ENCODE assay signal across 17 cellular contexts in genomic region chr16:11161439-11161838, GRCh38.
DNase-seq lines count a peak whose midpoint lies in the region; ATAC-seq and TF ChIP-seq lines count a peak whose summit lies in the region.
"Had no signal": no experiment of that assay in that cellular context is flagged by ENCODE, and none has a peak within 500 bp of the region (broad histone marks: within the 10 kb centered on the region; RNA-seq: fewer than 3 reads in every experiment).

No MANE protein-coding gene starts in this region.

- H3K27me3 ChIP-seq in right atrium auricular region: no peaks in the 10 kb centered on the region
- H3K27me3 ChIP-seq in SJCRH30: no peaks in the 10 kb centered on the region

- peaks cover 2% of the 10 kb centered on the region for H3K9me3 Mint-ChIP-seq in activated CD8-positive, alpha-beta memory T cell treated with anti-CD3 and anti-CD28 coated beads, Interleukin-2, amount 10 ng/mL, durations not matched to agents 7 days and 5 days (ENCODE audit: low read depth)
- peaks cover 13% of the 10 kb centered on the region for H3K9me3 Mint-ChIP-seq in activated T-helper 1 cell treated with anti-CD3 and anti-CD28 coated beads, Interleukin-12 subunit alpha, Interleukin-12 subunit beta, Interleukin-2, Interleukin-4 antibody, amounts not matched to agents 30 ng/mL and 10 ng/mL and 1 ng/mL, durations not matched to agents 14 hours and 24 hours and 36 hours
- peaks cover 2% of the 10 kb centered on the region for H3K9me3 Mint-ChIP-seq in stimulated activated memory B cell treated with anti-CD40 and anti-IgM and Interleukin-4, amounts not matched to agents 10 μg/mL and 1 μg/mL and 100 μg/mL, for 72 hours
- no peaks in the 10 kb centered on the region for H3K9me3 Mint-ChIP-seq in T-cell
- H3K9me3 Mint-ChIP-seq in effector memory CD8-positive, alpha-beta T cell: no peaks in the 10 kb centered on the region
- H3K9me3 Mint-ChIP-seq: CD4-positive, alpha-beta T cell had no signal

- H3K36me3 ChIP-seq in right atrium auricular region (peaks cover 4% of the 10 kb centered on the region), SJCRH30 (no peaks in the 10 kb centered on the region)

- H3K9me3 ChIP-seq in right atrium auricular region (no peaks in the 10 kb centered on the region), SJCRH30 (replicated peaks) (no peaks in the 10 kb centered on the region)

- peaks cover 3 to 34% of the 10 kb centered on the region in 2 donors for H3K4me1 ChIP-seq in right atrium auricular region
- H3K4me1 ChIP-seq in SJCRH30: no peaks in the 10 kb centered on the region

- POLR2A ChIA-PET in T-cell (lab: Charles Lee): no interaction called here

- intact Hi-C loops in activated T-helper 1 cell treated with anti-CD3 and anti-CD28 coated beads, Interleukin-12 subunit alpha, Interleukin-12 subunit beta, Interleukin-2, Interleukin-4 antibody, amounts not matched to agents 30 ng/mL and 10 ng/mL and 1 ng/mL, durations not matched to agents 14 hours and 24 hours and 36 hours (cut with micrococcal nuclease): loop anchor here (1.0 to 2.0 kb wide), 2 partner anchors 15 to 107 kb away; no protein-coding TSS in a partner anchor

- CTCF ChIA-PET in activated CD8-positive, alpha-beta memory T cell treated with anti-CD3 and anti-CD28 coated beads, Interleukin-2, amount 10 ng/mL, durations not matched to agents 7 days and 5 days (lab: Charles Lee): interaction anchor here (0.7 to 2.4 kb wide), 18 partner anchors 9 to 197 kb away, joined by 3 to 8 read pairs (median 4); no protein-coding TSS in a partner anchor
- CTCF ChIA-PET in T-cell (lab: Charles Lee): no interaction called here

- TF ChIP-seq CTCF in right atrium auricular region (IDR thresholded peaks at IDR 0.05): no peak

- no peak for DNase-seq in activated CD8-positive, alpha-beta memory T cell treated with anti-CD3 and anti-CD28 coated beads, Interleukin-2, amount 10 ng/mL, durations not matched to agents 7 days and 5 days
- no peak for DNase-seq in activated CD8-positive, alpha-beta memory T cell treated with anti-CD3 and anti-CD28 coated beads, Interleukin-2, amount 50 U/mL, for 4 hours
- DNase-seq in activated T-helper 1 cell treated with anti-CD3 and anti-CD28 coated beads, Interleukin-12 subunit alpha, Interleukin-12 subunit beta, Interleukin-2, Interleukin-4 antibody, amounts not matched to agents 30 ng/mL and 10 ng/mL and 1 ng/mL, durations not matched to agents 14 hours and 24 hours and 36 hours (ENCODE audit: low spot score): no peak
- no peak for DNase-seq in right atrium auricular region (ENCODE audit: low spot score)
- DNase-seq in T-cell: no peak
- DNase-seq in SJCRH30: no peak
- DNase-seq in effector memory CD8-positive, alpha-beta T cell: no peak
- DNase-seq: activated CD4-positive, alpha-beta T cell treated with anti-CD3 and anti-CD28 coated beads for 48 hours; CD4-positive, alpha-beta T cell; cortex of kidney; DMS79; erythroblast; NCI-H187 treated with DMSO at 0.1 percent for 48 hours; occipital lobe; T-helper 9 cell had no signal

- no peak overlapping the region for H3K4me3 Mint-ChIP-seq in activated CD8-positive, alpha-beta memory T cell treated with anti-CD3 and anti-CD28 coated beads, Interleukin-2, amount 10 ng/mL, durations not matched to agents 7 days and 5 days
- H3K4me3 Mint-ChIP-seq in activated T-helper 1 cell treated with anti-CD3 and anti-CD28 coated beads, Interleukin-12 subunit alpha, Interleukin-12 subunit beta, Interleukin-2, Interleukin-4 antibody, amounts not matched to agents 30 ng/mL and 10 ng/mL and 1 ng/mL, durations not matched to agents 14 hours and 24 hours and 36 hours: no peak overlapping the region
- no peak overlapping the region for H3K4me3 Mint-ChIP-seq in stimulated activated memory B cell treated with anti-CD40 and anti-IgM and Interleukin-4, amounts not matched to agents 10 μg/mL and 1 μg/mL and 100 μg/mL, for 72 hours
- no peak overlapping the region for H3K4me3 Mint-ChIP-seq in T-cell
- H3K4me3 Mint-ChIP-seq in effector memory CD8-positive, alpha-beta T cell: no peak overlapping the region
- H3K4me3 Mint-ChIP-seq: CD4-positive, alpha-beta T cell had no signal

- peaks cover 94% of the 10 kb centered on the region for H3K4me1 Mint-ChIP-seq in activated CD8-positive, alpha-beta memory T cell treated with anti-CD3 and anti-CD28 coated beads, Interleukin-2, amount 10 ng/mL, durations not matched to agents 7 days and 5 days
- peaks cover 70% of the 10 kb centered on the region for H3K4me1 Mint-ChIP-seq in activated T-helper 1 cell treated with anti-CD3 and anti-CD28 coated beads, Interleukin-12 subunit alpha, Interleukin-12 subunit beta, Interleukin-2, Interleukin-4 antibody, amounts not matched to agents 30 ng/mL and 10 ng/mL and 1 ng/mL, durations not matched to agents 14 hours and 24 hours and 36 hours (ENCODE audit: low read depth)
- peaks cover 21% of the 10 kb centered on the region for H3K4me1 Mint-ChIP-seq in stimulated activated memory B cell treated with anti-CD40 and anti-IgM and Interleukin-4, amounts not matched to agents 10 μg/mL and 1 μg/mL and 100 μg/mL, for 72 hours
- peaks cover 5 to 11% (median 6%) of the 10 kb centered on the region in 3 donors for H3K4me1 Mint-ChIP-seq in T-cell
- H3K4me1 Mint-ChIP-seq in effector memory CD8-positive, alpha-beta T cell (ENCODE audit: low read depth in 2 of 2): peaks cover 4 to 5% of the 10 kb centered on the region in 2 donors

- peak overlapping the region; percentile 65 to 85 for H3K27ac ChIP-seq in right atrium auricular region
- H3K27ac ChIP-seq in SJCRH30: no peak overlapping the region

- ATAC-seq in activated CD8-positive, alpha-beta memory T cell treated with anti-CD3 and anti-CD28 coated beads, Interleukin-2, amount 10 ng/mL, durations not matched to agents 7 days and 5 days: peak; percentile 11
- no peak for ATAC-seq in stimulated activated memory B cell treated with anti-CD40 and anti-IgM and Interleukin-4, amounts not matched to agents 10 μg/mL and 1 μg/mL and 100 μg/mL, for 72 hours
- no peak for ATAC-seq in T-cell (replicated peaks in 1 of 4)
- no peak for ATAC-seq in effector memory CD8-positive, alpha-beta T cell (replicated peaks)

- peak overlapping the region; percentile 89 for H3K27ac Mint-ChIP-seq in activated CD8-positive, alpha-beta memory T cell treated with anti-CD3 and anti-CD28 coated beads, Interleukin-2, amount 10 ng/mL, durations not matched to agents 7 days and 5 days
- peak overlapping the region; percentile 84 for H3K27ac Mint-ChIP-seq in activated T-helper 1 cell treated with anti-CD3 and anti-CD28 coated beads, Interleukin-12 subunit alpha, Interleukin-12 subunit beta, Interleukin-2, Interleukin-4 antibody, amounts not matched to agents 30 ng/mL and 10 ng/mL and 1 ng/mL, durations not matched to agents 14 hours and 24 hours and 36 hours
- H3K27ac Mint-ChIP-seq in stimulated activated memory B cell treated with anti-CD40 and anti-IgM and Interleukin-4, amounts not matched to agents 10 μg/mL and 1 μg/mL and 100 μg/mL, for 72 hours: peak overlapping the region; percentile 68
- no peak overlapping the region for H3K27ac Mint-ChIP-seq in T-cell
- H3K27ac Mint-ChIP-seq in effector memory CD8-positive, alpha-beta T cell: no peak overlapping the region
- H3K27ac Mint-ChIP-seq: CD4-positive, alpha-beta T cell had no signal

- H3K4me3 ChIP-seq in right atrium auricular region (no peak overlapping the region), SJCRH30 (no peak overlapping the region)
- H3K4me3 ChIP-seq: skin epidermis had no signal

- no peaks in the 10 kb centered on the region for H3K27me3 Mint-ChIP-seq in activated CD8-positive, alpha-beta memory T cell treated with anti-CD3 and anti-CD28 coated beads, Interleukin-2, amount 10 ng/mL, durations not matched to agents 7 days and 5 days
- no peaks in the 10 kb centered on the region for H3K27me3 Mint-ChIP-seq in activated T-helper 1 cell treated with anti-CD3 and anti-CD28 coated beads, Interleukin-12 subunit alpha, Interleukin-12 subunit beta, Interleukin-2, Interleukin-4 antibody, amounts not matched to agents 30 ng/mL and 10 ng/mL and 1 ng/mL, durations not matched to agents 14 hours and 24 hours and 36 hours (ENCODE audit: insufficient read depth)
- no peaks in the 10 kb centered on the region for H3K27me3 Mint-ChIP-seq in stimulated activated memory B cell treated with anti-CD40 and anti-IgM and Interleukin-4, amounts not matched to agents 10 μg/mL and 1 μg/mL and 100 μg/mL, for 72 hours
- H3K27me3 Mint-ChIP-seq in T-cell: no peaks in the 10 kb centered on the region
- H3K27me3 Mint-ChIP-seq in effector memory CD8-positive, alpha-beta T cell: no peaks in the 10 kb centered on the region
- H3K27me3 Mint-ChIP-seq: CD4-positive, alpha-beta T cell had no signal

- peaks cover 31% of the 10 kb centered on the region for H3K36me3 Mint-ChIP-seq in activated CD8-positive, alpha-beta memory T cell treated with anti-CD3 and anti-CD28 coated beads, Interleukin-2, amount 10 ng/mL, durations not matched to agents 7 days and 5 days
- H3K36me3 Mint-ChIP-seq in activated T-helper 1 cell treated with anti-CD3 and anti-CD28 coated beads, Interleukin-12 subunit alpha, Interleukin-12 subunit beta, Interleukin-2, Interleukin-4 antibody, amounts not matched to agents 30 ng/mL and 10 ng/mL and 1 ng/mL, durations not matched to agents 14 hours and 24 hours and 36 hours (ENCODE audit: low read depth): peaks cover 23% of the 10 kb centered on the region
- peaks cover 59% of the 10 kb centered on the region for H3K36me3 Mint-ChIP-seq in stimulated activated memory B cell treated with anti-CD40 and anti-IgM and Interleukin-4, amounts not matched to agents 10 μg/mL and 1 μg/mL and 100 μg/mL, for 72 hours
- peaks cover 15% of the 10 kb centered on the region for H3K36me3 Mint-ChIP-seq in T-cell
- H3K36me3 Mint-ChIP-seq in effector memory CD8-positive, alpha-beta T cell (ENCODE audit: insufficient read depth): peaks cover 7% of the 10 kb centered on the region

Comparison
In these comparisons a context has a peak if more than half of its experiments do, and no peak if none do; other contexts are left out.
1. H3K27ac Mint-ChIP-seq: peak in activated CD8-positive, alpha-beta memory T cell treated with anti-CD3 and anti-CD28 coated beads, Interleukin-2, amount 10 ng/mL, durations not matched to agents 7 days and 5 days (single experiment), activated T-helper 1 cell treated with anti-CD3 and anti-CD28 coated beads, Interleukin-12 subunit alpha, Interleukin-12 subunit beta, Interleukin-2, Interleukin-4 antibody, amounts not matched to agents 30 ng/mL and 10 ng/mL and 1 ng/mL, durations not matched to agents 14 hours and 24 hours and 36 hours (single experiment) and stimulated activated memory B cell treated with anti-CD40 and anti-IgM and Interleukin-4, amounts not matched to agents 10 μg/mL and 1 μg/mL and 100 μg/mL, for 72 hours (single experiment); none in T-cell (0 of 2) and effector memory CD8-positive, alpha-beta T cell (0 of 2).